ENCODE assay signal across 23 cellular contexts in genomic region chr7:150566123-150566522, GRCh38. TPM values are rescaled to one million over a fixed set of nuclear protein-coding genes. Genes with fewer than 3 reads are reported as not detected.
DNase-seq lines count a peak whose midpoint lies in the region; ATAC-seq and TF ChIP-seq lines count a peak whose summit lies in the region.
"Had no signal": no experiment of that assay in that cellular context is flagged by ENCODE, and none has a peak within 500 bp of the region (broad histone marks: within the 10 kb centered on the region; RNA-seq: fewer than 3 reads in every experiment).

No MANE protein-coding gene starts in this region.

- peak overlapping the region; percentile 97 for H3K27ac Mint-ChIP-seq in activated naive CD4-positive, alpha-beta T cell treated with anti-CD3 and anti-CD28 coated beads, Interleukin-2, amount 50 U/mL, for 24 hours
- H3K27ac Mint-ChIP-seq in WTC11, result no peak overlapping the region
- H3K27ac Mint-ChIP-seq in effector memory CD8-positive, alpha-beta T cell, result peak overlapping the region; percentile 88 to 92
- H3K27ac Mint-ChIP-seq: stimulated activated memory B cell treated with anti-CD40 and anti-IgM and Interleukin-4, amounts not matched to agents 10 μg/mL and 1 μg/mL and 100 μg/mL, for 72 hours had no signal

- peak overlapping the region; percentile 92 for H3K4me3 Mint-ChIP-seq in activated naive CD4-positive, alpha-beta T cell treated with anti-CD3 and anti-CD28 coated beads, Interleukin-2, amount 50 U/mL, for 24 hours
- H3K4me3 Mint-ChIP-seq in WTC11, result no peak overlapping the region
- H3K4me3 Mint-ChIP-seq in effector memory CD8-positive, alpha-beta T cell, result peak overlapping the region; percentile 87 to 94
- H3K4me3 Mint-ChIP-seq: stimulated activated memory B cell treated with anti-CD40 and anti-IgM and Interleukin-4, amounts not matched to agents 10 μg/mL and 1 μg/mL and 100 μg/mL, for 72 hours had no signal

- H3K9me3 Mint-ChIP-seq in activated naive CD4-positive, alpha-beta T cell treated with anti-CD3 and anti-CD28 coated beads, Interleukin-2, amount 50 U/mL, for 24 hours, result peaks cover 6% of the 10 kb centered on the region
- H3K9me3 Mint-ChIP-seq in WTC11, result peaks cover 8% of the 10 kb centered on the region
- H3K9me3 Mint-ChIP-seq in effector memory CD8-positive, alpha-beta T cell, result no peaks in the 10 kb centered on the region

- TF ChIP-seq CTCF in WTC11 (IDR thresholded peaks at IDR 0.05) (no peak), upper lobe of left lung (IDR thresholded peaks at IDR 0.05) (no peak), right lobe of liver (IDR thresholded peaks at IDR 0.05) (no peak)

- peaks cover 79% of the 10 kb centered on the region for H3K4me1 Mint-ChIP-seq in activated naive CD4-positive, alpha-beta T cell treated with anti-CD3 and anti-CD28 coated beads, Interleukin-2, amount 50 U/mL, for 24 hours
- peaks cover 40% of the 10 kb centered on the region for H3K4me1 Mint-ChIP-seq in WTC11
- peaks cover 52 to 67% of the 10 kb centered on the region in 2 donors for H3K4me1 Mint-ChIP-seq in effector memory CD8-positive, alpha-beta T cell (ENCODE audit: low read depth in 2 of 2)

- H3K9me3 ChIP-seq in upper lobe of left lung, result no peaks in the 10 kb centered on the region
- H3K9me3 ChIP-seq in right lobe of liver, result no peaks in the 10 kb centered on the region
- H3K9me3 ChIP-seq: SJCRH30 had no signal

- H3K36me3 Mint-ChIP-seq in activated naive CD4-positive, alpha-beta T cell treated with anti-CD3 and anti-CD28 coated beads, Interleukin-2, amount 50 U/mL, for 24 hours, result peaks cover 23% of the 10 kb centered on the region
- H3K36me3 Mint-ChIP-seq in WTC11, result no peaks in the 10 kb centered on the region
- H3K36me3 Mint-ChIP-seq in effector memory CD8-positive, alpha-beta T cell (ENCODE audit: insufficient read depth), result peaks cover 29% of the 10 kb centered on the region
- H3K36me3 Mint-ChIP-seq: stimulated activated memory B cell treated with anti-CD40 and anti-IgM and Interleukin-4, amounts not matched to agents 10 μg/mL and 1 μg/mL and 100 μg/mL, for 72 hours had no signal

- POLR2A ChIA-PET in WTC11 (lab: Charles Lee), result no interaction called here

- H3K27me3 ChIP-seq in upper lobe of left lung (no peaks in the 10 kb centered on the region), right lobe of liver (no peaks in the 10 kb centered on the region)
- H3K27me3 ChIP-seq: heart right ventricle had no signal

- TF ChIP-seq POLR2A in upper lobe of left lung (IDR thresholded peaks at IDR 0.05) (no peak), right lobe of liver (IDR thresholded peaks at IDR 0.05) (no peak)

- no peak for DNase-seq in activated naive CD4-positive, alpha-beta T cell (lab: John Stamatoyannopoulos, UW)
- DNase-seq in WTC11 (ENCODE audit: low spot score) (no peak), upper lobe of left lung (no peak), HT-29 (ENCODE audit: low spot score) (no peak), right lobe of liver (no peak)
- no peak for DNase-seq in effector memory CD8-positive, alpha-beta T cell
- DNase-seq: aorta; caudate nucleus; DMS53; dorsolateral prefrontal cortex; GF-D8; heart right ventricle; islet precursor cell; NCI-H1436 treated with DMSO at 0.1 percent for 48 hours; NCI-H524; NK-92 treated with Interleukin-12 subunit alpha and Interleukin-12 subunit beta, amount 100 ng/mL, for 24 hours; SJCRH30; stimulated activated CD4-positive, alpha-beta T cell treated with anti-CD3 and anti-CD28 coated beads, Interleukin-2, amount 100 ng/mL, for 24 hours had no signal

- 54 to 83% methylated on average over 3 of the region's 3 CpGs for WGBS in upper lobe of left lung, 2 donors
- WGBS in right lobe of liver (ENCODE audit: insufficient coverage, low coverage, low lambda C conversion rate, missing lambda C conversion rate), result 74% methylated on average over 3 of the region's 3 CpGs

- no peak overlapping the region for H3K4me3 ChIP-seq in upper lobe of left lung
- H3K4me3 ChIP-seq in right lobe of liver, result no peak overlapping the region
- H3K4me3 ChIP-seq: SJCRH30 had no signal

- ATAC-seq in WTC11 (peak; percentile 61; the same call in 1 of the 2 replicates), upper lobe of left lung (ENCODE audit: low FRiP score in 2 of 2) (no peak), GM18502 (IDR thresholded peaks at IDR 0.05; ENCODE audit: poor library complexity, unreplicated experiment) (no peak), right lobe of liver (no peak)
- no peak for ATAC-seq in effector memory CD8-positive, alpha-beta T cell (replicated peaks)
- ATAC-seq: HCT116; heart right ventricle; Panc1; stimulated activated memory B cell treated with anti-CD40 and anti-IgM and Interleukin-4, amounts not matched to agents 10 μg/mL and 1 μg/mL and 100 μg/mL, for 72 hours had no signal

- H3K4me1 ChIP-seq in upper lobe of left lung (peaks cover 11 to 18% (median 14%) of the 10 kb centered on the region in 4 donors), right lobe of liver (no peaks in the 10 kb centered on the region)
- H3K4me1 ChIP-seq: SJCRH30 had no signal

- H3K27ac ChIP-seq in upper lobe of left lung (peak overlapping the region in 3 of 4 donors; percentile 61 to 90 (median 86)), right lobe of liver (no peak overlapping the region)
- H3K27ac ChIP-seq: SJCRH30 had no signal

- intact Hi-C loops in right lobe of liver (cut with DNase I), result no loop called here

- H3K36me3 ChIP-seq in upper lobe of left lung (peaks cover 0 to 14% (median 8%) of the 10 kb centered on the region in 4 donors), right lobe of liver (no peaks in the 10 kb centered on the region)
- H3K36me3 ChIP-seq: SJCRH30 had no signal

- CTCF ChIA-PET in WTC11 (lab: Charles Lee), result interaction anchor here (1.1 kb wide), 1 partner anchor 117 kb away, joined by 3 read pairs; no protein-coding TSS in a partner anchor

- TF ChIP-seq EP300 in upper lobe of left lung (IDR thresholded peaks at IDR 0.05), result no peak

- H3K27me3 Mint-ChIP-seq in activated naive CD4-positive, alpha-beta T cell treated with anti-CD3 and anti-CD28 coated beads, Interleukin-2, amount 50 U/mL, for 24 hours, result no peaks in the 10 kb centered on the region
- H3K27me3 Mint-ChIP-seq in WTC11 (ENCODE audit: low read depth), result peaks cover 3% of the 10 kb centered on the region
- H3K27me3 Mint-ChIP-seq in effector memory CD8-positive, alpha-beta T cell, result no peaks in the 10 kb centered on the region

TF ChIP-seq in WTC11, 78 proteins besides CTCF, POLR2A, EP300 and RAD21:
- no peak for TF ChIP-seq ATF3 (CRISPR knock-in tag; conservative IDR thresholded peaks at IDR 0.05)
- TF ChIP-seq, protein P1, sequence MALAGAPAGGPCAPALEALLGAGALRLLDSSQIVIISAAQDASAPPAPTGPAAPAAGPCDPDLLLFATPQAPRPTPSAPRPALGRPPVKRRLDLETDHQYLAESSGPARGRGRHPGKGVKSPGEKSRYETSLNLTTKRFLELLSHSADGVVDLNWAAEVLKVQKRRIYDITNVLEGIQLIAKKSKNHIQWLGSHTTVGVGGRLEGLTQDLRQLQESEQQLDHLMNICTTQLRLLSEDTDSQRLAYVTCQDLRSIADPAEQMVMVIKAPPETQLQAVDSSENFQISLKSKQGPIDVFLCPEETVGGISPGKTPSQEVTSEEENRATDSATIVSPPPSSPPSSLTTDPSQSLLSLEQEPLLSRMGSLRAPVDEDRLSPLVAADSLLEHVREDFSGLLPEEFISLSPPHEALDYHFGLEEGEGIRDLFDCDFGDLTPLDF (CRISPR knock-in tag; IDR thresholded peaks at IDR 0.05), result no peak
- no peak for TF ChIP-seq ZMAT4 (CRISPR knock-in tag; IDR thresholded peaks at IDR 0.05)
- no peak for TF ChIP-seq ELF4 (CRISPR knock-in tag; IDR thresholded peaks at IDR 0.05; ENCODE audit: low read depth)
- no peak for TF ChIP-seq ETV6 (CRISPR knock-in tag; IDR thresholded peaks at IDR 0.05)
- TF ChIP-seq, protein P2, sequence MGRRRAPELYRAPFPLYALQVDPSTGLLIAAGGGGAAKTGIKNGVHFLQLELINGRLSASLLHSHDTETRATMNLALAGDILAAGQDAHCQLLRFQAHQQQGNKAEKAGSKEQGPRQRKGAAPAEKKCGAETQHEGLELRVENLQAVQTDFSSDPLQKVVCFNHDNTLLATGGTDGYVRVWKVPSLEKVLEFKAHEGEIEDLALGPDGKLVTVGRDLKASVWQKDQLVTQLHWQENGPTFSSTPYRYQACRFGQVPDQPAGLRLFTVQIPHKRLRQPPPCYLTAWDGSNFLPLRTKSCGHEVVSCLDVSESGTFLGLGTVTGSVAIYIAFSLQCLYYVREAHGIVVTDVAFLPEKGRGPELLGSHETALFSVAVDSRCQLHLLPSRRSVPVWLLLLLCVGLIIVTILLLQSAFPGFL (CRISPR knock-in tag; IDR thresholded peaks at IDR 0.05; ENCODE audit: borderline replicate concordance), result no peak
- TF ChIP-seq SMAD4 (CRISPR knock-in tag; IDR thresholded peaks at IDR 0.05), result no peak

RNA-seq across cellular contexts. Expression of gene GIMAP4, which starts 1.1 kb away (rescaled TPM):
- total RNA-seq in WTC11 (2021), result 0.28 to 0.39 TPM (median 0.30 TPM) in 3 replicates
- 10 to 100 TPM; 34.0 to 78.9 (median 43.0) TPM for total RNA-seq in upper lobe of left lung
- not detected in 2 replicates for total RNA-seq in HT-29 (2014; rRNA removed; shearing (Covaris generic))
- 10 to 100 TPM in 5 of 6 experiments, 1 to 10 TPM in 1; 7.2 to 19.4 (median 12.3) TPM for total RNA-seq in right lobe of liver
- total RNA-seq: SJCRH30 had no signal

RNA-seq across cellular contexts. Expression of gene GIMAP7, which starts 51.5 kb away (rescaled TPM):
- total RNA-seq in WTC11 (2021), result 0.37 to 0.48 TPM (median 0.37 TPM) in 3 replicates
- total RNA-seq in upper lobe of left lung, result 10 to 100 TPM; 32.5 to 45.0 (median 36.8) TPM
- total RNA-seq in HT-29 (2014; rRNA removed; shearing (Covaris generic)), result not detected in 2 replicates
- total RNA-seq in right lobe of liver, result 1 to 10 TPM; 2.6 to 9.1 (median 6.0) TPM
- total RNA-seq: SJCRH30 had no signal

Comparison
In these comparisons a context has a peak if more than half of its experiments do, and no peak if none do; other contexts are left out.
1. H3K27ac ChIP-seq: peak in upper lobe of left lung (3 of 4); none in right lobe of liver (0 of 3).